Comparison of ENCODE assay signal across 15 cellular contexts in genomic region chr11:109933126-109933525, GRCh38.
"Had no signal": no experiment of that assay in that cellular context is flagged by ENCODE, and none has a peak within 500 bp of the region (broad histone marks: within the 10 kb centered on the region; RNA-seq: fewer than 3 reads in every experiment).

No MANE protein-coding gene starts in this region.

- H3K4me3 Mint-ChIP-seq: activated CD8-positive, alpha-beta T cell treated with anti-CD3 and anti-CD28 coated beads, Interleukin-2, amount 10 ng/mL, durations not matched to agents 7 days and 5 days; activated T-helper 1 cell treated with anti-CD3 and anti-CD28 coated beads, Interleukin-12 subunit alpha, Interleukin-12 subunit beta, Interleukin-2, Interleukin-4 antibody, amounts not matched to agents 30 ng/mL and 10 ng/mL and 1 ng/mL, durations not matched to agents 14 hours and 24 hours and 36 hours; dendritic cell treated with granulocyte-macrophage colony-stimulating factor and Interleukin-4, amounts not matched to agents 40 ng/mL and 50 ng/mL, for 4 days; effector memory CD8-positive, alpha-beta T cell; nephron; stimulated activated naive CD8-positive, alpha-beta T cell treated with anti-CD3 and anti-CD28 coated beads, Interleukin-15, Interleukin-2, amounts not matched to agents 100 ng/mL and 50 ng/mL, for 24 hours had no signal

- H3K4me3 ChIP-seq: body of pancreas, sigmoid colon had no signal

- H3K27ac ChIP-seq: body of pancreas, sigmoid colon had no signal

- ATAC-seq: activated CD8-positive, alpha-beta T cell treated with anti-CD3 and anti-CD28 coated beads, Interleukin-2, amount 10 ng/mL, durations not matched to agents 7 days and 5 days; body of pancreas; effector memory CD8-positive, alpha-beta T cell had no signal

- H3K27me3 Mint-ChIP-seq: dendritic cell treated with granulocyte-macrophage colony-stimulating factor and Interleukin-4, amounts not matched to agents 40 ng/mL and 50 ng/mL, for 4 days had no signal

- DNase-seq: activated CD4-positive, alpha-beta T cell treated with anti-CD3 and anti-CD28 coated beads for 4 hours; activated CD8-positive, alpha-beta memory T cell treated with anti-CD3 and anti-CD28 coated beads, Interleukin-2, amount 50 U/mL, for 48 hours; activated CD8-positive, alpha-beta T cell treated with anti-CD3 and anti-CD28 coated beads, Interleukin-2, amount 10 ng/mL, durations not matched to agents 7 days and 5 days; activated naive CD4-positive, alpha-beta T cell; body of pancreas; effector memory CD8-positive, alpha-beta T cell; head of caudate nucleus; mammary epithelial cell; sigmoid colon; stimulated activated CD4-positive, alpha-beta T cell treated with anti-CD3 and anti-CD28 coated beads, Interleukin-2, amount 100 ng/mL, for 48 hours; T-helper 1 cell had no signal

- H3K9me3 Mint-ChIP-seq: activated T-helper 1 cell treated with anti-CD3 and anti-CD28 coated beads, Interleukin-12 subunit alpha, Interleukin-12 subunit beta, Interleukin-2, Interleukin-4 antibody, amounts not matched to agents 30 ng/mL and 10 ng/mL and 1 ng/mL, durations not matched to agents 14 hours and 24 hours and 36 hours; dendritic cell treated with granulocyte-macrophage colony-stimulating factor and Interleukin-4, amounts not matched to agents 40 ng/mL and 50 ng/mL, for 4 days; effector memory CD8-positive, alpha-beta T cell; nephron; stimulated activated naive CD8-positive, alpha-beta T cell treated with anti-CD3 and anti-CD28 coated beads, Interleukin-15, Interleukin-2, amounts not matched to agents 100 ng/mL and 50 ng/mL, for 24 hours had no signal

- H3K27me3 ChIP-seq: body of pancreas, sigmoid colon had no signal

- H3K4me1 ChIP-seq: body of pancreas, sigmoid colon had no signal

- H3K27ac Mint-ChIP-seq: activated CD8-positive, alpha-beta T cell treated with anti-CD3 and anti-CD28 coated beads, Interleukin-2, amount 10 ng/mL, durations not matched to agents 7 days and 5 days; activated T-helper 1 cell treated with anti-CD3 and anti-CD28 coated beads, Interleukin-12 subunit alpha, Interleukin-12 subunit beta, Interleukin-2, Interleukin-4 antibody, amounts not matched to agents 30 ng/mL and 10 ng/mL and 1 ng/mL, durations not matched to agents 14 hours and 24 hours and 36 hours; dendritic cell treated with granulocyte-macrophage colony-stimulating factor and Interleukin-4, amounts not matched to agents 40 ng/mL and 50 ng/mL, for 4 days; effector memory CD8-positive, alpha-beta T cell; nephron; stimulated activated naive CD8-positive, alpha-beta T cell treated with anti-CD3 and anti-CD28 coated beads, Interleukin-15, Interleukin-2, amounts not matched to agents 100 ng/mL and 50 ng/mL, for 24 hours had no signal

- H3K4me1 Mint-ChIP-seq: nephron had no signal
